28 cellular contexts compared by ENCODE assay signal in the genomic region with DNA sequence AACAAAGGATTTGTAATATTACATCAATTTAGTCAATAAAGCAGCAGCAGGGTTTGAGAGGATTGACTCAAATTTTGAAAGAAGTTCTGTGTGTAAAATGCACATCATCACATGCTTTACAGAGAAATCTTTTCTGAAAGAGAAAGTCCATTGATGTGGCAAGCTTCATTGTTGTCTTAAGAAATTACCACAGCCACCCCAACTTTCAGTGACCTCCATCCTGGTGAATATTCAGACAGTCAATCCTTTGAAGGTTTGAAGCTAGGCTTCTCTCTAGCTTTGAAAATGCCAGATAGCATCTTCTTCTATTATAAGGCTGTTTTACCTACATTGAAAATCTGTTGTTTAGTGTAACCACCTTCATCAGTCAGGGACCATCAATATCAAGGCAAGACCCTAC.
"Had no signal": no experiment of that assay in that cellular context is flagged by ENCODE, and none has a peak within 500 bp of the region (broad histone marks: within the 10 kb centered on the region; RNA-seq: fewer than 3 reads in every experiment).

No MANE protein-coding gene starts in this region.

- H3K27ac Mint-ChIP-seq: dendritic cell treated with granulocyte-macrophage colony-stimulating factor and Interleukin-4, amounts not matched to agents 40 ng/mL and 50 ng/mL, for 4 days; endodermal cell; mesothelial cell of epicardium; natural killer cell treated with Interleukin-12 subunit alpha and Interleukin-12 subunit beta and Interleukin-15 and Interleukin-18, amount 100 ng/mL, for 72 hours had no signal

- H3K36me3 ChIP-seq: gastroesophageal sphincter, heart right ventricle, left lung, neutrophil, pancreas, right lobe of liver, stomach, thyroid gland, vagina had no signal

- H3K4me1 Mint-ChIP-seq: endodermal cell; naive B cell; neural crest cell; stimulated activated naive B cell treated with anti-CD40 and anti-IgM and Interleukin-4, amounts not matched to agents 10 μg/mL and 1 μg/mL and 100 μg/mL, for 72 hours had no signal

- H3K9me3 ChIP-seq: gastroesophageal sphincter, heart right ventricle, left lung, mucosa of descending colon, neutrophil, pancreas, right lobe of liver, stomach, thyroid gland, vagina had no signal

- H3K36me3 Mint-ChIP-seq: mesothelial cell of epicardium; natural killer cell treated with Interleukin-12 subunit alpha and Interleukin-12 subunit beta and Interleukin-15 and Interleukin-18, amount 100 ng/mL, for 72 hours; stimulated activated naive B cell treated with anti-CD40 and anti-IgM and Interleukin-4, amounts not matched to agents 10 μg/mL and 1 μg/mL and 100 μg/mL, for 72 hours had no signal

- H3K9me3 Mint-ChIP-seq: dendritic cell treated with granulocyte-macrophage colony-stimulating factor and Interleukin-4, amounts not matched to agents 40 ng/mL and 50 ng/mL, for 4 days; mesothelial cell of epicardium; natural killer cell treated with Interleukin-12 subunit alpha and Interleukin-12 subunit beta and Interleukin-15 and Interleukin-18, amount 100 ng/mL, for 72 hours; neural crest cell; stimulated activated naive B cell treated with anti-CD40 and anti-IgM and Interleukin-4, amounts not matched to agents 10 μg/mL and 1 μg/mL and 100 μg/mL, for 72 hours had no signal

- ATAC-seq: esophagus mucosa; gastroesophageal sphincter; heart right ventricle; left cardiac atrium; left lung; mucosa of descending colon; natural killer cell treated with Interleukin-12 subunit alpha and Interleukin-12 subunit beta and Interleukin-15 and Interleukin-18, amount 100 ng/mL, for 72 hours; pancreas; right lobe of liver; stimulated activated naive B cell treated with anti-CD40 and anti-IgM and Interleukin-4, amounts not matched to agents 10 μg/mL and 1 μg/mL and 100 μg/mL, for 72 hours had no signal

- DNase-seq: effector CD8-positive, alpha-beta T cell; endodermal cell; foreskin fibroblast; heart right ventricle; hippocampal formation; left cardiac atrium; left lung; mesenchymal stem cell; mucosa of descending colon; naive B cell; pancreas; right lobe of liver; small intestine; stimulated activated CD4-positive, alpha-beta T cell treated with anti-CD3 and anti-CD28 coated beads, Interleukin-15, amount 100 ng/mL, for 24 hours; stimulated activated CD4-positive, alpha-beta T cell treated with anti-CD3 and anti-CD28 coated beads, Interleukin-2, amount 100 ng/mL, for 48 hours; stimulated activated naive B cell treated with anti-CD40 and anti-IgM and Interleukin-4, amounts not matched to agents 10 μg/mL and 1 μg/mL and 100 μg/mL, for 72 hours; stomach; thyroid gland; trophoblast cell had no signal

- H3K4me3 ChIP-seq: gastroesophageal sphincter, heart right ventricle, left lung, mucosa of descending colon, pancreas, right lobe of liver, stomach, thyroid gland, vagina had no signal

- H3K4me1 ChIP-seq: gastroesophageal sphincter, heart right ventricle, left lung, pancreas, right lobe of liver, stomach, thyroid gland, vagina had no signal

- H3K27me3 Mint-ChIP-seq: dendritic cell treated with granulocyte-macrophage colony-stimulating factor and Interleukin-4, amounts not matched to agents 40 ng/mL and 50 ng/mL, for 4 days; naive B cell; natural killer cell treated with Interleukin-12 subunit alpha and Interleukin-12 subunit beta and Interleukin-15 and Interleukin-18, amount 100 ng/mL, for 72 hours; stimulated activated naive B cell treated with anti-CD40 and anti-IgM and Interleukin-4, amounts not matched to agents 10 μg/mL and 1 μg/mL and 100 μg/mL, for 72 hours had no signal

- H3K27me3 ChIP-seq: gastroesophageal sphincter, heart right ventricle, left lung, neutrophil, pancreas, right lobe of liver, stomach, thyroid gland, vagina had no signal

- H3K4me3 Mint-ChIP-seq: dendritic cell treated with granulocyte-macrophage colony-stimulating factor and Interleukin-4, amounts not matched to agents 40 ng/mL and 50 ng/mL, for 4 days; endodermal cell; mesothelial cell of epicardium; natural killer cell treated with Interleukin-12 subunit alpha and Interleukin-12 subunit beta and Interleukin-15 and Interleukin-18, amount 100 ng/mL, for 72 hours; neural crest cell; stimulated activated naive B cell treated with anti-CD40 and anti-IgM and Interleukin-4, amounts not matched to agents 10 μg/mL and 1 μg/mL and 100 μg/mL, for 72 hours had no signal

- H3K27ac ChIP-seq: epithelial cell of prostate, gastroesophageal sphincter, heart right ventricle, left lung, neutrophil, pancreas, right lobe of liver, stomach, thyroid gland, vagina had no signal
